1 cellular context compared by ENCODE assay signal in the genomic region with DNA sequence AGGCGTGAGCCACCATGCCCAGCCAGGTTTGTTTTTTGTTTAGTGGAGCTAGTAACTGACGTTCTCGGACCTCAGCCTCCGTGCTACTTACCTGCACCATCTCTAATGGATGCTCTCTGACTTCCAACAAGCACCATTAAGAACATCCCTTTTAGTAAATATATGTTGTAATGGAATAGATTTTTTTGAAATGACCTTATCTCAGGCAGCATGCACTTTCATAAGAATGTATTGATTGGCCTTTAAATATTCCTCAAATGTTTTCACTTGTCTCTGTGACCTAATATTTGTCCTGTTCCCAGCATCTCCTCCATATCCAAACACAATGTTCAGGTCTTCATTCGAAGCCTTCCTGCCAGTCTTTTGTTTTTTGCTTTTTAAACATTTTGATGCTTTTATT.
TF ChIP-seq lines count a peak whose summit lies in the region.

No MANE protein-coding gene starts in this region.

TF ChIP-seq in HepG2, 621 proteins besides CTCF, POLR2A, EP300 and RAD21 (continued from another document):
- TF ChIP-seq DPF2 (CRISPR knock-in tag; IDR thresholded peaks at IDR 0.05; ENCODE audit: borderline replicate concordance, low read depth) (0 out of 2 replicates have a peak, but pooled peaks have one; percentile 34), LRRFIP1 (CRISPR knock-in tag; conservative IDR thresholded peaks at IDR 0.05) (no peak), ZEB1 (IDR thresholded peaks at IDR 0.05; ENCODE audit: insufficient replicate concordance, low read depth) (peak; percentile 61)
